In the genomic region with DNA sequence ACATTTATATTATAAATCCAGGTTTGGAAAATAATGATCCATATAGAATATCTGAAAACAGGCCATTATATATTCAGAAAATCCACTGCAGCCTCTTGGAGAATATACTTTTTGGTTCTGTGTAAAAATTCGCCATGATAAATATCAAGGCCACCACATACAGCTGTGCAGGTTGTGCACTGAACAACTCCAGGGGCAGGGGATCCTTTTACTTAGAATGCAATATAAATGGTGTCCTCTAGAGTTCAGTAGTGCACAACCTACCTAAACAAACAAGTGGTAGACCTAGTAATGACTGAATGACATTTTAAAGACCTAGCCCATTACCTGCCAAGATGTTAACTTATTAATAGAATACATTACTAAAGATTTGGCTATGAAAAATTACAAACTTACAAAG, we compare ENCODE assay signal across 8 cellular contexts.
A peak's percentile ranks its signal among the peaks of the same experiment; 100 is the strongest.
DNase-seq lines count a peak whose midpoint lies in the region; ATAC-seq lines count a peak whose summit lies in the region.

No MANE protein-coding gene starts in this region.

- DNase-seq in OCI-M1 (lab: John Stamatoyannopoulos, UW) (peak; percentile 36), kidney tubule cell (ENCODE audit: low spot score) (peak; percentile 59), NCI-H2196 (lab: John Stamatoyannopoulos, UW; ENCODE audit: unreplicated experiment) (no peak), NCI-H1436 treated with DMSO at 0.1 percent for 48 hours (lab: John Stamatoyannopoulos, UW) (no peak), NCI-H446 (lab: John Stamatoyannopoulos, UW) (no peak)
- no peak for DNase-seq in activated CD4-positive, CD25-positive, alpha-beta regulatory T cell (lab: John Stamatoyannopoulos, UW)

- ATAC-seq in GM18499 (IDR thresholded peaks at IDR 0.05; ENCODE audit: insufficient read depth, unreplicated experiment) (peak; percentile 45), HG02571 (IDR thresholded peaks at IDR 0.05; ENCODE audit: unreplicated experiment) (peak; percentile 46)

Comparison
In these comparisons a context has a peak if more than half of its experiments do, and no peak if none do; other contexts are left out.
1. DNase-seq: peak in OCI-M1 (single experiment) and kidney tubule cell (single experiment); none in activated CD4-positive, CD25-positive, alpha-beta regulatory T cell (0 of 4), NCI-H2196 (single experiment), NCI-H1436 treated with DMSO at 0.1 percent for 48 hours (single experiment) and NCI-H446 (0 of 2).